In genomic region chr1:43946244-43947060, GRCh38 we compare ENCODE assay signal across 8 cellular contexts. TPM values are rescaled to one million over a fixed set of nuclear protein-coding genes. Genes with fewer than 3 reads are reported as not detected.
DNase-seq lines count a peak whose midpoint lies in the region; ATAC-seq and TF ChIP-seq lines count a peak whose summit lies in the region.

A gene with protein sequence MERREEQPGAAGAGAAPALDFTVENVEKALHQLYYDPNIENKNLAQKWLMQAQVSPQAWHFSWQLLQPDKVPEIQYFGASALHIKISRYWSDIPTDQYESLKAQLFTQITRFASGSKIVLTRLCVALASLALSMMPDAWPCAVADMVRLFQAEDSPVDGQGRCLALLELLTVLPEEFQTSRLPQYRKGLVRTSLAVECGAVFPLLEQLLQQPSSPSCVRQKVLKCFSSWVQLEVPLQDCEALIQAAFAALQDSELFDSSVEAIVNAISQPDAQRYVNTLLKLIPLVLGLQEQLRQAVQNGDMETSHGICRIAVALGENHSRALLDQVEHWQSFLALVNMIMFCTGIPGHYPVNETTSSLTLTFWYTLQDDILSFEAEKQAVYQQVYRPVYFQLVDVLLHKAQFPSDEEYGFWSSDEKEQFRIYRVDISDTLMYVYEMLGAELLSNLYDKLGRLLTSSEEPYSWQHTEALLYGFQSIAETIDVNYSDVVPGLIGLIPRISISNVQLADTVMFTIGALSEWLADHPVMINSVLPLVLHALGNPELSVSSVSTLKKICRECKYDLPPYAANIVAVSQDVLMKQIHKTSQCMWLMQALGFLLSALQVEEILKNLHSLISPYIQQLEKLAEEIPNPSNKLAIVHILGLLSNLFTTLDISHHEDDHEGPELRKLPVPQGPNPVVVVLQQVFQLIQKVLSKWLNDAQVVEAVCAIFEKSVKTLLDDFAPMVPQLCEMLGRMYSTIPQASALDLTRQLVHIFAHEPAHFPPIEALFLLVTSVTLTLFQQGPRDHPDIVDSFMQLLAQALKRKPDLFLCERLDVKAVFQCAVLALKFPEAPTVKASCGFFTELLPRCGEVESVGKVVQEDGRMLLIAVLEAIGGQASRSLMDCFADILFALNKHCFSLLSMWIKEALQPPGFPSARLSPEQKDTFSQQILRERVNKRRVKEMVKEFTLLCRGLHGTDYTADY (plus strand): TSS chr1:43946950. CDS start chr1:43947601, 651 bp downstream.

- ATAC-seq in GM23338, result peak; percentile 89

- no peaks in the 10 kb centered on the region for H3K27me3 ChIP-seq in GM23338 (ENCODE audit: insufficient read depth)

- peak; percentile 61 to 84 for TF ChIP-seq CTCF in GM23338 (conservative IDR thresholded peaks at IDR 0.05; ENCODE audit: low read depth in 2 of 2)
- peak; percentile 86 for TF ChIP-seq CTCF in RWPE1 (conservative IDR thresholded peaks at IDR 0.05; ENCODE audit: low read depth)
- TF ChIP-seq CTCF in nephron (IDR thresholded peaks at IDR 0.05; ENCODE audit: unreplicated experiment in 3 of 3), result peak; percentile 61 to 78 (median 62)

- H3K27ac Mint-ChIP-seq in GM23338 (peak within 1 kb of the TSS; percentile 96), nephron (peak within 1 kb of the TSS; percentile 91 to 97 (median 93))
- H3K27ac Mint-ChIP-seq in activated T-helper 2 cell treated with anti-CD3 and anti-CD28 coated beads, Interferon-gamma antibody, Interleukin-2, Interleukin-4, amounts not matched to agents 10 μg/mL and 5 μg/mL and 100 μg/mL, durations not matched to agents 14 hours and 24 hours and 36 hours, result peak within 1 kb of the TSS; percentile 94
- H3K27ac Mint-ChIP-seq in stimulated activated naive CD8-positive, alpha-beta T cell treated with anti-CD3 and anti-CD28 coated beads, Interleukin-15, Interleukin-2, amounts not matched to agents 100 ng/mL and 50 ng/mL, for 24 hours, result peak within 1 kb of the TSS; percentile 97

- POLR2A ChIA-PET in RWPE1 (lab: Yijun Ruan, JAX; ENCODE audit: low non-redundant PET), result interaction anchor here (0.8 kb wide), 1 partner anchor 11 kb away, joined by 3 read pairs; no protein-coding TSS in a partner anchor

- DNase-seq in ELF-1 (ENCODE audit: low read depth, low spot score), result peak; percentile 99
- peak; percentile 99 for DNase-seq in GM23338 (ENCODE audit: low spot score)
- DNase-seq in LHCN-M2 (ENCODE audit: low read depth), result peak; percentile 92
- peak; percentile 93 for DNase-seq in RWPE1 (ENCODE audit: low spot score)
- DNase-seq in activated T-helper 2 cell treated with anti-CD3 and anti-CD28 coated beads, Interferon-gamma antibody, Interleukin-2, Interleukin-4, amounts not matched to agents 10 μg/mL and 5 μg/mL and 100 μg/mL, durations not matched to agents 14 hours and 24 hours and 36 hours (ENCODE audit: low spot score), result peak; percentile 95
- DNase-seq in fibroblast of peridontal ligament (ENCODE audit: extremely low read depth), result peak; percentile 90

- no peaks in the 10 kb centered on the region; the same call in 2 of the 3 replicates for H3K36me3 Mint-ChIP-seq in GM23338 (ENCODE audit: low read depth)
- peaks cover 29% of the 10 kb centered on the region for H3K36me3 Mint-ChIP-seq in activated T-helper 2 cell treated with anti-CD3 and anti-CD28 coated beads, Interferon-gamma antibody, Interleukin-2, Interleukin-4, amounts not matched to agents 10 μg/mL and 5 μg/mL and 100 μg/mL, durations not matched to agents 14 hours and 24 hours and 36 hours (ENCODE audit: low read depth)
- peaks cover 8% of the 10 kb centered on the region for H3K36me3 Mint-ChIP-seq in nephron (ENCODE audit: low read depth)
- peaks cover 15% of the 10 kb centered on the region for H3K36me3 Mint-ChIP-seq in stimulated activated naive CD8-positive, alpha-beta T cell treated with anti-CD3 and anti-CD28 coated beads, Interleukin-15, Interleukin-2, amounts not matched to agents 100 ng/mL and 50 ng/mL, for 24 hours (ENCODE audit: low read depth)

- peak within 1 kb of the TSS; percentile 95 for H2AFZ ChIP-seq in GM23338

- peak within 1 kb of the TSS; percentile 98 for H3K27ac ChIP-seq in GM23338 (ENCODE audit: low read depth)
- H3K27ac ChIP-seq in RWPE1, result peak within 1 kb of the TSS; percentile 90

- H3K4me2 ChIP-seq in GM23338, result peak within 1 kb of the TSS; percentile 97

- H3F3A ChIP-seq in GM23338 (replicated peaks; ENCODE audit: low read depth), result 0 out of 2 replicates have a peak, but pooled peaks cover 7% of the 10 kb centered on the region

- peaks cover 31% of the 10 kb centered on the region for H3K4me1 Mint-ChIP-seq in GM23338
- peaks cover 30% of the 10 kb centered on the region for H3K4me1 Mint-ChIP-seq in activated T-helper 2 cell treated with anti-CD3 and anti-CD28 coated beads, Interferon-gamma antibody, Interleukin-2, Interleukin-4, amounts not matched to agents 10 μg/mL and 5 μg/mL and 100 μg/mL, durations not matched to agents 14 hours and 24 hours and 36 hours (ENCODE audit: low read depth)
- H3K4me1 Mint-ChIP-seq in nephron, result peaks cover 53% of the 10 kb centered on the region
- H3K4me1 Mint-ChIP-seq in stimulated activated naive CD8-positive, alpha-beta T cell treated with anti-CD3 and anti-CD28 coated beads, Interleukin-15, Interleukin-2, amounts not matched to agents 100 ng/mL and 50 ng/mL, for 24 hours (ENCODE audit: low read depth), result peaks cover 47% of the 10 kb centered on the region

- peaks cover 5% of the 10 kb centered on the region for H3K4me1 ChIP-seq in GM23338 (ENCODE audit: insufficient read depth)

- peak within 1 kb of the TSS; percentile 88 for H3K4me3 ChIP-seq in GM23338

- CTCF ChIA-PET in RWPE1 (lab: Yijun Ruan, JAX), result interaction anchor here (0.7 to 3.7 kb wide), 8 partner anchors 9 to 183 kb away, joined by 3 to 20 read pairs (median 3); partner anchors contain the start of gene ARTN

- H3K27me3 Mint-ChIP-seq in GM23338 (ENCODE audit: insufficient read depth, low read depth, poor library complexity) (peaks cover 7% of the 10 kb centered on the region), nephron (ENCODE audit: low read depth) (no peaks in the 10 kb centered on the region)
- no peaks in the 10 kb centered on the region for H3K27me3 Mint-ChIP-seq in activated T-helper 2 cell treated with anti-CD3 and anti-CD28 coated beads, Interferon-gamma antibody, Interleukin-2, Interleukin-4, amounts not matched to agents 10 μg/mL and 5 μg/mL and 100 μg/mL, durations not matched to agents 14 hours and 24 hours and 36 hours (ENCODE audit: low read depth)
- H3K27me3 Mint-ChIP-seq in stimulated activated naive CD8-positive, alpha-beta T cell treated with anti-CD3 and anti-CD28 coated beads, Interleukin-15, Interleukin-2, amounts not matched to agents 100 ng/mL and 50 ng/mL, for 24 hours, result no peaks in the 10 kb centered on the region

- H3K4me3 Mint-ChIP-seq in GM23338 (peak within 1 kb of the TSS; percentile 88), nephron (peak within 1 kb of the TSS; percentile 87 to 94 (median 90))
- peak within 1 kb of the TSS; percentile 96 for H3K4me3 Mint-ChIP-seq in activated T-helper 2 cell treated with anti-CD3 and anti-CD28 coated beads, Interferon-gamma antibody, Interleukin-2, Interleukin-4, amounts not matched to agents 10 μg/mL and 5 μg/mL and 100 μg/mL, durations not matched to agents 14 hours and 24 hours and 36 hours (ENCODE audit: low read depth)
- peak within 1 kb of the TSS; percentile 97 for H3K4me3 Mint-ChIP-seq in stimulated activated naive CD8-positive, alpha-beta T cell treated with anti-CD3 and anti-CD28 coated beads, Interleukin-15, Interleukin-2, amounts not matched to agents 100 ng/mL and 50 ng/mL, for 24 hours

- intact Hi-C loops in activated T-helper 2 cell treated with anti-CD3 and anti-CD28 coated beads, Interferon-gamma antibody, Interleukin-2, Interleukin-4, amounts not matched to agents 10 μg/mL and 5 μg/mL and 100 μg/mL, durations not matched to agents 14 hours and 24 hours and 36 hours (cut with micrococcal nuclease), result loop anchor here (1.0 to 10.0 kb wide), 5 partner anchors 23 to 294 kb away; partner anchors contain the start of genes ATP6V0B, KDM4A, SLC6A9 and ST3GAL3

- no peaks in the 10 kb centered on the region for H3K36me3 ChIP-seq in GM23338 (ENCODE audit: insufficient read depth)

- H3K9me3 Mint-ChIP-seq in GM23338, result no peaks in the 10 kb centered on the region
- no peaks in the 10 kb centered on the region for H3K9me3 Mint-ChIP-seq in activated T-helper 2 cell treated with anti-CD3 and anti-CD28 coated beads, Interferon-gamma antibody, Interleukin-2, Interleukin-4, amounts not matched to agents 10 μg/mL and 5 μg/mL and 100 μg/mL, durations not matched to agents 14 hours and 24 hours and 36 hours
- no peaks in the 10 kb centered on the region for H3K9me3 Mint-ChIP-seq in nephron
- H3K9me3 Mint-ChIP-seq in stimulated activated naive CD8-positive, alpha-beta T cell treated with anti-CD3 and anti-CD28 coated beads, Interleukin-15, Interleukin-2, amounts not matched to agents 100 ng/mL and 50 ng/mL, for 24 hours, result no peaks in the 10 kb centered on the region

- no peaks in the 10 kb centered on the region; the same call in 1 of the 2 replicates for H3K79me2 ChIP-seq in GM23338 (replicated peaks; ENCODE audit: insufficient read depth)

- no peaks in the 10 kb centered on the region for H3K9me2 ChIP-seq in GM23338 (ENCODE audit: insufficient read depth)

- no peaks in the 10 kb centered on the region; the same call in 1 of the 2 replicates for H4K20me1 ChIP-seq in GM23338 (replicated peaks; ENCODE audit: insufficient read depth)

RNA-seq across cellular contexts. Expression of the gene that starts here (rescaled TPM):
- total RNA-seq in GM23338 (2014; rRNA removed; shearing (Covaris generic)), result 17.9 and 22.8 TPM in 2 replicates
- 10.4 and 12.5 TPM in 2 replicates for polyA plus RNA-seq in GM23338 (2016; fragmentation: Nextera tagmentation; extraction: Ambion mirVana)
- 30.5 and 31.8 TPM in 2 replicates for total RNA-seq in LHCN-M2 (2014; rRNA removed)
- 23.3 TPM for polyA plus RNA-seq in LHCN-M2 (2012)
- total RNA-seq in activated T-helper 2 cell treated with anti-CD3 and anti-CD28 coated beads, Interferon-gamma antibody, Interleukin-2, Interleukin-4, amounts not matched to agents 10 μg/mL and 5 μg/mL and 100 μg/mL, durations not matched to agents 14 hours and 24 hours and 36 hours, result 26.4 and 26.8 TPM in 2 replicates

Comparison
In these comparisons a context has a peak if more than half of its experiments do, and no peak if none do; other contexts are left out.
1. Peak in every context shown above with its lines: DNase-seq, ATAC-seq, H3K4me3 ChIP-seq and H3K27ac ChIP-seq.